ENCODE assay signal across 9 cellular contexts in genomic region chr5:124747770-124748686, GRCh38. TPM values are rescaled to one million over a fixed set of nuclear protein-coding genes. Genes with fewer than 3 reads are reported as not detected.
DNase-seq lines count a peak whose midpoint lies in the region; ATAC-seq and TF ChIP-seq lines count a peak whose summit lies in the region.
"Had no signal": no experiment of that assay in that cellular context is flagged by ENCODE, and none has a peak within 500 bp of the region (broad histone marks: within the 10 kb centered on the region; RNA-seq: fewer than 3 reads in every experiment).

No MANE protein-coding gene starts in this region.

- H3K27ac ChIP-seq in GM23338 (ENCODE audit: low read depth) (peak overlapping the region; percentile 96), MM.1S (ENCODE audit: low read length) (peak overlapping the region; percentile 77; the same call in 1 of the 2 replicates), ascending aorta (peak overlapping the region; percentile 84 to 93), iPS-20b (ENCODE audit: low read length) (peak overlapping the region; percentile 86)

- TF ChIP-seq CTCF in GM12875 (IDR thresholded peaks at IDR 0.05; ENCODE audit: borderline replicate concordance, insufficient read depth, low read depth, low read length): no peak
- TF ChIP-seq CTCF in GM23338 (conservative IDR thresholded peaks at IDR 0.05; ENCODE audit: low read depth in 2 of 2): no peak
- TF ChIP-seq CTCF in MM.1S (IDR thresholded peaks at IDR 0.05; ENCODE audit: low read length): no peak
- no peak for TF ChIP-seq CTCF in ascending aorta (IDR thresholded peaks at IDR 0.05)

- H3K4me3 Mint-ChIP-seq in GM23338: no peak overlapping the region
- peak overlapping the region; percentile 70 to 78 for H3K4me3 Mint-ChIP-seq in stimulated activated naive CD8-positive, alpha-beta T cell treated with anti-CD3 and anti-CD28 coated beads, Interleukin-15, amount 100 ng/mL, for 72 hours
- H3K4me3 Mint-ChIP-seq in activated CD8-positive, alpha-beta memory T cell treated with anti-CD3 and anti-CD28 coated beads, Interleukin-2, amount 10 ng/mL, durations not matched to agents 7 days and 5 days: no peak overlapping the region

- H2AFZ ChIP-seq in GM23338: no peak overlapping the region
- H2AFZ ChIP-seq in MM.1S (ENCODE audit: low read length): peak overlapping the region; percentile 86

- H3K9me2 ChIP-seq in GM23338 (ENCODE audit: insufficient read depth) (no peaks in the 10 kb centered on the region), MM.1S (replicated peaks; ENCODE audit: insufficient read depth, low read length) (no peaks in the 10 kb centered on the region)

- H3K9ac ChIP-seq in MM.1S (ENCODE audit: low read length): peak overlapping the region; percentile 85
- peak overlapping the region; percentile 92 for H3K9ac ChIP-seq in iPS-20b (ENCODE audit: low read depth, low read length)

- no peaks in the 10 kb centered on the region; the same call in 2 of the 3 replicates for H3K9me3 Mint-ChIP-seq in GM23338
- peaks cover 0 to 9% of the 10 kb centered on the region in 2 donors for H3K9me3 Mint-ChIP-seq in stimulated activated naive CD8-positive, alpha-beta T cell treated with anti-CD3 and anti-CD28 coated beads, Interleukin-15, amount 100 ng/mL, for 72 hours
- no peaks in the 10 kb centered on the region for H3K9me3 Mint-ChIP-seq in activated CD8-positive, alpha-beta memory T cell treated with anti-CD3 and anti-CD28 coated beads, Interleukin-2, amount 10 ng/mL, durations not matched to agents 7 days and 5 days (ENCODE audit: low read depth)

- peaks cover 45% of the 10 kb centered on the region for H3K79me2 ChIP-seq in GM23338 (replicated peaks; ENCODE audit: insufficient read depth)
- no peaks in the 10 kb centered on the region for H3K79me2 ChIP-seq in MM.1S (ENCODE audit: low read length)

- H3K27me3 Mint-ChIP-seq in GM23338 (ENCODE audit: insufficient read depth, low read depth, poor library complexity): peaks cover 6% of the 10 kb centered on the region
- H3K27me3 Mint-ChIP-seq in stimulated activated naive CD8-positive, alpha-beta T cell treated with anti-CD3 and anti-CD28 coated beads, Interleukin-15, amount 100 ng/mL, for 72 hours: peaks cover 17% of the 10 kb centered on the region
- H3K27me3 Mint-ChIP-seq in activated CD8-positive, alpha-beta memory T cell treated with anti-CD3 and anti-CD28 coated beads, Interleukin-2, amount 10 ng/mL, durations not matched to agents 7 days and 5 days: peaks cover 47% of the 10 kb centered on the region

- peak overlapping the region; percentile 98 for H3K27ac Mint-ChIP-seq in GM23338
- H3K27ac Mint-ChIP-seq in stimulated activated naive CD8-positive, alpha-beta T cell treated with anti-CD3 and anti-CD28 coated beads, Interleukin-15, amount 100 ng/mL, for 72 hours: no peak overlapping the region
- H3K27ac Mint-ChIP-seq in activated CD8-positive, alpha-beta memory T cell treated with anti-CD3 and anti-CD28 coated beads, Interleukin-2, amount 10 ng/mL, durations not matched to agents 7 days and 5 days: no peak overlapping the region

- intact Hi-C loops in ascending aorta (cut with DNase I): loop anchor here (2.0 to 10.0 kb wide), 5 partner anchors 51 to 739 kb away; no protein-coding TSS in a partner anchor

- H3K4me3 ChIP-seq in GM12875 (ENCODE audit: low read depth, low read length) (peak overlapping the region; percentile 58), GM23338 (peak overlapping the region; percentile 63), MM.1S (ENCODE audit: low read length) (peak overlapping the region; percentile 78), ascending aorta (peak overlapping the region; percentile 55 to 70), iPS-20b (ENCODE audit: low read length) (peak overlapping the region; percentile 87)

- H3K4me2 ChIP-seq in GM23338 (peak overlapping the region; percentile 78), MM.1S (ENCODE audit: low read depth, low read length) (peak overlapping the region; percentile 74)

- H3K4me1 Mint-ChIP-seq in GM23338: peaks cover 22% of the 10 kb centered on the region
- H3K4me1 Mint-ChIP-seq in stimulated activated naive CD8-positive, alpha-beta T cell treated with anti-CD3 and anti-CD28 coated beads, Interleukin-15, amount 100 ng/mL, for 72 hours: peaks cover 36% of the 10 kb centered on the region
- H3K4me1 Mint-ChIP-seq in activated CD8-positive, alpha-beta memory T cell treated with anti-CD3 and anti-CD28 coated beads, Interleukin-2, amount 10 ng/mL, durations not matched to agents 7 days and 5 days: no peaks in the 10 kb centered on the region

- H4K20me1 ChIP-seq in GM23338 (replicated peaks; ENCODE audit: insufficient read depth) (no peaks in the 10 kb centered on the region), MM.1S (ENCODE audit: insufficient read depth, low read length) (no peaks in the 10 kb centered on the region)

- CTCF ChIA-PET in activated CD8-positive, alpha-beta memory T cell treated with anti-CD3 and anti-CD28 coated beads, Interleukin-2, amount 10 ng/mL, durations not matched to agents 7 days and 5 days (lab: Charles Lee): no interaction called here

- peaks cover 2% of the 10 kb centered on the region; the same call in 2 of the 3 replicates for H3K36me3 Mint-ChIP-seq in GM23338 (ENCODE audit: low read depth)
- H3K36me3 Mint-ChIP-seq in activated CD8-positive, alpha-beta memory T cell treated with anti-CD3 and anti-CD28 coated beads, Interleukin-2, amount 10 ng/mL, durations not matched to agents 7 days and 5 days: no peaks in the 10 kb centered on the region

- no peaks in the 10 kb centered on the region for H3K27me3 ChIP-seq in GM23338 (ENCODE audit: insufficient read depth)
- no peaks in the 10 kb centered on the region for H3K27me3 ChIP-seq in MM.1S (replicated peaks; ENCODE audit: insufficient read depth, low read length)
- no peaks in the 10 kb centered on the region for H3K27me3 ChIP-seq in ascending aorta
- no peaks in the 10 kb centered on the region for H3K27me3 ChIP-seq in iPS-20b (ENCODE audit: insufficient read depth, low read length)

- H3K9me3 ChIP-seq in MM.1S (replicated peaks; ENCODE audit: insufficient read depth, low read length): no peaks in the 10 kb centered on the region
- H3K9me3 ChIP-seq in ascending aorta: no peaks in the 10 kb centered on the region
- H3K9me3 ChIP-seq in iPS-20b (ENCODE audit: insufficient read depth, low read depth, low read length): no peaks in the 10 kb centered on the region

- no peak for DNase-seq in GM23338 (ENCODE audit: low spot score)
- peak; percentile 43 for DNase-seq in MM.1S
- no peak for DNase-seq in ascending aorta (ENCODE audit: low spot score in 2 of 2)
- DNase-seq in stimulated activated naive CD8-positive, alpha-beta T cell treated with anti-CD3 and anti-CD28 coated beads, Interleukin-15, amount 100 ng/mL, for 72 hours: no peak
- DNase-seq in activated CD8-positive, alpha-beta memory T cell treated with anti-CD3 and anti-CD28 coated beads, Interleukin-2, amount 10 ng/mL, durations not matched to agents 7 days and 5 days: no peak
- DNase-seq in NCI-H1930 (lab: John Stamatoyannopoulos, UW): no peak

- H3F3A ChIP-seq in GM23338 (replicated peaks; ENCODE audit: low read depth): no peaks in the 10 kb centered on the region
- 0 out of 2 replicates have a peak, but pooled peaks cover 10% of the 10 kb centered on the region for H3F3A ChIP-seq in MM.1S (ENCODE audit: insufficient read depth, low read length)

- H3K36me3 ChIP-seq in GM23338 (ENCODE audit: insufficient read depth): no peaks in the 10 kb centered on the region
- H3K36me3 ChIP-seq in MM.1S (replicated peaks; ENCODE audit: insufficient read depth, low read length): no peaks in the 10 kb centered on the region
- H3K36me3 ChIP-seq in ascending aorta: no peaks in the 10 kb centered on the region
- H3K36me3 ChIP-seq in iPS-20b (ENCODE audit: insufficient read depth, low read depth, low read length): peaks cover 5% of the 10 kb centered on the region

- H3K4me1 ChIP-seq in GM23338 (ENCODE audit: insufficient read depth) (peaks cover 41% of the 10 kb centered on the region), MM.1S (ENCODE audit: low read length) (no peaks in the 10 kb centered on the region), ascending aorta (no peaks in the 10 kb centered on the region), iPS-20b (ENCODE audit: insufficient read depth, low read length) (peaks cover 38% of the 10 kb centered on the region)

- no peak for ATAC-seq in GM23338
- ATAC-seq in stimulated activated naive CD8-positive, alpha-beta T cell treated with anti-CD3 and anti-CD28 coated beads, Interleukin-15, amount 100 ng/mL, for 72 hours: no peak
- no peak for ATAC-seq in activated CD8-positive, alpha-beta memory T cell treated with anti-CD3 and anti-CD28 coated beads, Interleukin-2, amount 10 ng/mL, durations not matched to agents 7 days and 5 days

TF ChIP-seq in GM23338, 12 proteins besides CTCF, POLR2A, EP300 and RAD21:
- 0 out of 2 replicates have a peak, but pooled peaks have one; percentile 17 for TF ChIP-seq POLR2AphosphoS5 (IDR thresholded peaks at IDR 0.05; ENCODE audit: low read depth)
- no peak for TF ChIP-seq NANOG (IDR thresholded peaks at IDR 0.05; ENCODE audit: borderline replicate concordance)

RNA-seq across cellular contexts. Expression of gene ZNF608, which starts 1.6 kb away (rescaled TPM):
- 39.7 and 42.4 TPM in 2 replicates for total RNA-seq in GM23338 (2014; rRNA removed; shearing (Covaris generic))
- polyA plus RNA-seq in GM23338 (2016; fragmentation: Nextera tagmentation; extraction: Ambion mirVana): 20.0 and 20.5 TPM in 2 replicates
- total RNA-seq in ascending aorta: 15.4 TPM
- total RNA-seq in activated CD8-positive, alpha-beta memory T cell treated with anti-CD3 and anti-CD28 coated beads, Interleukin-2, amount 10 ng/mL, durations not matched to agents 7 days and 5 days: not detected
- total RNA-seq: activated CD8-positive, alpha-beta memory T cell treated with anti-CD3 and anti-CD28 coated beads for 36 hours had no signal

Comparison
In these comparisons a context has a peak if more than half of its experiments do, and no peak if none do; other contexts are left out.
1. H3K4me3 Mint-ChIP-seq: peak in stimulated activated naive CD8-positive, alpha-beta T cell treated with anti-CD3 and anti-CD28 coated beads, Interleukin-15, amount 100 ng/mL, for 72 hours (2 of 2); none in GM23338 (single experiment) and activated CD8-positive, alpha-beta memory T cell treated with anti-CD3 and anti-CD28 coated beads, Interleukin-2, amount 10 ng/mL, durations not matched to agents 7 days and 5 days (single experiment).
2. RNA of gene ZNF608, which starts 1.6 kb away (total RNA-seq): 39.7 to 42.4 TPM in GM23338 and 15.4 TPM in ascending aorta (single experiment); not detected in activated CD8-positive, alpha-beta memory T cell treated with anti-CD3 and anti-CD28 coated beads, Interleukin-2, amount 10 ng/mL, durations not matched to agents 7 days and 5 days; every median in the first group is over 10 times any median in the second.
3. Peak in every context shown above with its lines, with median percentiles within 50 percentile points of each other: H3K4me3 ChIP-seq and H3K27ac ChIP-seq.